8 cellular contexts compared by ENCODE assay signal in genomic region chr1:8815582-8816285, GRCh38. TPM values are rescaled to one million over a fixed set of nuclear protein-coding genes. Genes with fewer than 3 reads are reported as not detected.
DNase-seq lines count a peak whose midpoint lies in the region; ATAC-seq and TF ChIP-seq lines count a peak whose summit lies in the region.

No MANE protein-coding gene starts in this region.

- POLR2A ChIA-PET in naive thymus-derived CD8-positive, alpha-beta T cell (lab: Charles Lee): interaction anchor here (0.8 kb wide), 2 partner anchors 9 to 1659 kb away, joined by 3 to 5 read pairs; partner anchors contain the start of gene PEX14

- peak; percentile 64 for DNase-seq in activated CD4-positive, alpha-beta T cell treated with anti-CD3 and anti-CD28 coated beads, Interleukin-2, amount 10 ng/mL, durations not matched to agents 24 days and 14 days
- DNase-seq in activated CD4-positive, alpha-beta T cell treated with anti-CD3 and anti-CD28 coated beads for 1 hour: no peak
- peak in 1 of 10 donors; percentile 15 for DNase-seq in naive thymus-derived CD8-positive, alpha-beta T cell
- DNase-seq in ecto neural progenitor cell (ENCODE audit: low spot score) (no peak), omental fat pad (ENCODE audit: low spot score) (no peak)

- H3K36me3 ChIP-seq in OCI-LY3 (replicated peaks; ENCODE audit: low read depth, low read length): no peaks in the 10 kb centered on the region
- H3K36me3 ChIP-seq in ectodermal cell (ENCODE audit: control insufficient read depth, insufficient read depth, low read length): no peaks in the 10 kb centered on the region

- H3K4me3 ChIP-seq in OCI-LY3 (ENCODE audit: low read length): peak overlapping the region; percentile 95
- H3K4me3 ChIP-seq in ectodermal cell (ENCODE audit: insufficient read depth, low read depth, low read length): peak overlapping the region; percentile 90

- H3K4me3 Mint-ChIP-seq in activated CD4-positive, alpha-beta T cell treated with anti-CD3 and anti-CD28 coated beads, Interleukin-2, amount 10 ng/mL, durations not matched to agents 24 days and 14 days: peak overlapping the region; percentile 96
- peak overlapping the region; percentile 87 to 98 (median 94) for H3K4me3 Mint-ChIP-seq in naive thymus-derived CD8-positive, alpha-beta T cell

- TF ChIP-seq CTCF in OCI-LY3 (IDR thresholded peaks at IDR 0.05; ENCODE audit: low read depth, low read length) (no peak), omental fat pad (IDR thresholded peaks at IDR 0.05) (no peak)

- H4K20me1 ChIP-seq in OCI-LY3 (ENCODE audit: insufficient read depth, low read length): peaks cover 25% of the 10 kb centered on the region

- peak overlapping the region; percentile 98 for H3K9ac ChIP-seq in OCI-LY3 (ENCODE audit: low read length)

- H3K4me2 ChIP-seq in OCI-LY3 (ENCODE audit: low read length): peak overlapping the region; percentile 97

- H3K27me3 Mint-ChIP-seq in activated CD4-positive, alpha-beta T cell treated with anti-CD3 and anti-CD28 coated beads, Interleukin-2, amount 10 ng/mL, durations not matched to agents 24 days and 14 days: peaks cover 4% of the 10 kb centered on the region
- no peaks in the 10 kb centered on the region for H3K27me3 Mint-ChIP-seq in naive thymus-derived CD8-positive, alpha-beta T cell

- H3K27me3 ChIP-seq in OCI-LY3 (ENCODE audit: low read depth, low read length): no peaks in the 10 kb centered on the region
- H3K27me3 ChIP-seq in ectodermal cell (ENCODE audit: control insufficient read depth, insufficient read depth, low read length, poor library complexity, severe bottlenecking): no peaks in the 10 kb centered on the region

- peaks cover 37% of the 10 kb centered on the region for H3K4me1 Mint-ChIP-seq in activated CD4-positive, alpha-beta T cell treated with anti-CD3 and anti-CD28 coated beads, Interleukin-2, amount 10 ng/mL, durations not matched to agents 24 days and 14 days
- H3K4me1 Mint-ChIP-seq in naive thymus-derived CD8-positive, alpha-beta T cell: peaks cover 31 to 51% (median 50%) of the 10 kb centered on the region in 4 donors

- H3K9me3 ChIP-seq in OCI-LY3 (ENCODE audit: insufficient read depth, low read length) (no peaks in the 10 kb centered on the region), ectodermal cell (ENCODE audit: control insufficient read depth, low read length) (no peaks in the 10 kb centered on the region)

- H3K4me1 ChIP-seq in OCI-LY3 (ENCODE audit: low read length) (peaks cover 51% of the 10 kb centered on the region), ectodermal cell (ENCODE audit: control insufficient read depth, insufficient read depth, low read length) (peaks cover 3% of the 10 kb centered on the region)

- H3K27ac Mint-ChIP-seq in activated CD4-positive, alpha-beta T cell treated with anti-CD3 and anti-CD28 coated beads, Interleukin-2, amount 10 ng/mL, durations not matched to agents 24 days and 14 days: peak overlapping the region; percentile 92
- H3K27ac Mint-ChIP-seq in naive thymus-derived CD8-positive, alpha-beta T cell: peak overlapping the region; percentile 64 to 98 (median 94)

- H3K36me3 Mint-ChIP-seq in activated CD4-positive, alpha-beta T cell treated with anti-CD3 and anti-CD28 coated beads, Interleukin-2, amount 10 ng/mL, durations not matched to agents 24 days and 14 days (ENCODE audit: low read depth): no peaks in the 10 kb centered on the region
- no peaks in the 10 kb centered on the region for H3K36me3 Mint-ChIP-seq in naive thymus-derived CD8-positive, alpha-beta T cell

- H3K27ac ChIP-seq in OCI-LY3 (ENCODE audit: low read length): peak overlapping the region; percentile 66; the same call in 1 of the 2 replicates
- H3K27ac ChIP-seq in ectodermal cell (ENCODE audit: insufficient read depth, low read depth, low read length, poor library complexity, severe bottlenecking): no peak overlapping the region

- H3K79me2 ChIP-seq in OCI-LY3 (ENCODE audit: low read length): peaks cover 63% of the 10 kb centered on the region

- no peak for ATAC-seq in naive thymus-derived CD8-positive, alpha-beta T cell
- ATAC-seq in omental fat pad (ENCODE audit: low FRiP score) (no peak), GM21367 (IDR thresholded peaks at IDR 0.05; ENCODE audit: unreplicated experiment) (no peak)

- 37 to 42% methylated on average over 4 to 5 of the region's 5 CpGs for WGBS in ectodermal cell, 2 experiments

- intact Hi-C loops in activated CD4-positive, alpha-beta T cell treated with anti-CD3 and anti-CD28 coated beads, Interleukin-2, amount 10 ng/mL, durations not matched to agents 24 days and 14 days (cut with micrococcal nuclease): loop anchor here (2.0 to 10.0 kb wide), 4 partner anchors 42 to 171 kb away; partner anchors contain the start of gene ENO1

- no peaks in the 10 kb centered on the region for H3K9me3 Mint-ChIP-seq in activated CD4-positive, alpha-beta T cell treated with anti-CD3 and anti-CD28 coated beads, Interleukin-2, amount 10 ng/mL, durations not matched to agents 24 days and 14 days
- H3K9me3 Mint-ChIP-seq in naive thymus-derived CD8-positive, alpha-beta T cell: no peaks in the 10 kb centered on the region

- H2AFZ ChIP-seq in OCI-LY3 (ENCODE audit: low read depth, low read length): no peak overlapping the region

RNA-seq across cellular contexts. Expression of gene RERE, which starts 1.7 kb away (rescaled TPM):
- total RNA-seq in activated CD4-positive, alpha-beta T cell treated with anti-CD3 and anti-CD28 coated beads, Interleukin-2, amount 10 ng/mL, durations not matched to agents 24 days and 14 days: 69.3 and 85.6 TPM in 2 replicates
- 107 TPM for polyA plus RNA-seq in ectodermal cell (2013, experiment 1 of 4)
- 97.5 TPM for polyA plus RNA-seq in ectodermal cell (2013, experiment 2 of 4)
- polyA plus RNA-seq in ectodermal cell (2013, experiment 3 of 4): 72.7 TPM
- 84.5 TPM for polyA plus RNA-seq in ectodermal cell (2013, experiment 4 of 4)
- total RNA-seq in naive thymus-derived CD8-positive, alpha-beta T cell: 10 to 100 TPM; 79.6 to 84.2 TPM
- 1 to 10 TPM; 4.1 to 8.8 (median 4.9) TPM for polyA plus RNA-seq in naive thymus-derived CD8-positive, alpha-beta T cell
- total RNA-seq in omental fat pad: 100 to 1,000 TPM in 1 of 4 donors, 10 to 100 TPM in 3; 46.3 to 117 (median 55.4) TPM
